ENCODE assay signal across 14 cellular contexts in genomic region chr4:145011636-145012035, GRCh38.
"Had no signal": no experiment of that assay in that cellular context is flagged by ENCODE, and none has a peak within 500 bp of the region (broad histone marks: within the 10 kb centered on the region; RNA-seq: fewer than 3 reads in every experiment).

No MANE protein-coding gene starts in this region.

- DNase-seq: activated CD4-positive, alpha-beta memory T cell treated with anti-CD3 and anti-CD28 coated beads for 36 hours; activated naive CD8-positive, alpha-beta T cell treated with anti-CD3 and anti-CD28 coated beads, Interleukin-2, amount 10 ng/mL, durations not matched to agents 7 days and 5 days; activated T-cell treated with anti-CD3 and anti-CD28 coated beads, Interleukin-2, amount 50 U/mL, for 48 hours; effector memory CD8-positive, alpha-beta T cell; foreskin keratinocyte; head of caudate nucleus; islet precursor cell; lower lobe of right lung; stimulated activated CD4-positive, alpha-beta T cell treated with anti-CD3 and anti-CD28 coated beads, Interleukin-12 subunit alpha, Interleukin-12 subunit beta, amount 100 ng/mL, for 4 hours; stimulated activated naive CD4-positive, alpha-beta T cell treated with Interleukin-2 at 50 U/mL for 16 hours; T-helper 9 cell had no signal

- H3K27ac ChIP-seq: ascending aorta, lower lobe of right lung had no signal

- H3K27ac Mint-ChIP-seq: activated CD4-positive, alpha-beta memory T cell treated with anti-CD3 and anti-CD28 coated beads for 36 hours; activated naive CD8-positive, alpha-beta T cell treated with anti-CD3 and anti-CD28 coated beads, Interleukin-2, amount 10 ng/mL, durations not matched to agents 7 days and 5 days; dendritic cell treated with granulocyte-macrophage colony-stimulating factor and Interleukin-4, amounts not matched to agents 40 ng/mL and 50 ng/mL, for 4 days; effector memory CD8-positive, alpha-beta T cell had no signal

- H3K9me3 Mint-ChIP-seq: central memory CD8-positive, alpha-beta T cell; effector memory CD8-positive, alpha-beta T cell had no signal

- H3K9me3 ChIP-seq: lower lobe of right lung had no signal

- H3K27me3 Mint-ChIP-seq: activated CD4-positive, alpha-beta memory T cell treated with anti-CD3 and anti-CD28 coated beads for 36 hours; activated naive CD8-positive, alpha-beta T cell treated with anti-CD3 and anti-CD28 coated beads, Interleukin-2, amount 10 ng/mL, durations not matched to agents 7 days and 5 days; central memory CD8-positive, alpha-beta T cell; dendritic cell treated with granulocyte-macrophage colony-stimulating factor and Interleukin-4, amounts not matched to agents 40 ng/mL and 50 ng/mL, for 4 days; effector memory CD8-positive, alpha-beta T cell had no signal

- H3K4me1 ChIP-seq: lower lobe of right lung had no signal

- ATAC-seq: effector memory CD8-positive, alpha-beta T cell; foreskin keratinocyte; lower lobe of right lung had no signal

- H3K4me3 Mint-ChIP-seq: activated CD4-positive, alpha-beta memory T cell treated with anti-CD3 and anti-CD28 coated beads for 36 hours; activated naive CD8-positive, alpha-beta T cell treated with anti-CD3 and anti-CD28 coated beads, Interleukin-2, amount 10 ng/mL, durations not matched to agents 7 days and 5 days; central memory CD8-positive, alpha-beta T cell; dendritic cell treated with granulocyte-macrophage colony-stimulating factor and Interleukin-4, amounts not matched to agents 40 ng/mL and 50 ng/mL, for 4 days; effector memory CD8-positive, alpha-beta T cell had no signal

- H3K27me3 ChIP-seq: ascending aorta, foreskin keratinocyte had no signal

- H3K36me3 ChIP-seq: ascending aorta, lower lobe of right lung had no signal

- H3K4me3 ChIP-seq: ascending aorta, lower lobe of right lung had no signal
